In genomic region chr5:109656829-109657228, GRCh38 we compare ENCODE assay signal across 8 cellular contexts. TPM values are rescaled to one million over a fixed set of nuclear protein-coding genes. Genes with fewer than 3 reads are reported as not detected.
A peak's percentile ranks its signal among the peaks of the same experiment; 100 is the strongest.
DNase-seq lines count a peak whose midpoint lies in the region; ATAC-seq and TF ChIP-seq lines count a peak whose summit lies in the region.

No MANE protein-coding gene starts in this region.

- no peaks in the 10 kb centered on the region for H3K9me3 ChIP-seq in RWPE2 (ENCODE audit: severe bottlenecking)
- H3K9me3 ChIP-seq in adipocyte (ENCODE audit: control insufficient read depth, low read length): no peaks in the 10 kb centered on the region

- H3K9ac ChIP-seq in adipocyte (ENCODE audit: low read length): no peak overlapping the region

- H3K27ac ChIP-seq in RWPE2 (ENCODE audit: poor library complexity, severe bottlenecking): peak overlapping the region; percentile 22

- DNase-seq in GM12865 (ENCODE audit: low read depth) (peak; percentile 37), RWPE2 (ENCODE audit: low spot score) (peak; percentile 73), adipocyte (ENCODE audit: low read depth) (peak; percentile 83), iris pigment epithelial cell (ENCODE audit: low read depth) (peak; percentile 79), NCI-H774 (lab: John Stamatoyannopoulos, UW) (no peak), H7 (no peak), NCI-H2081 (lab: John Stamatoyannopoulos, UW) (no peak)
- DNase-seq in stimulated activated CD8-positive, alpha-beta memory T cell treated with anti-CD3 and anti-CD28 coated beads, Interleukin-2, amount 100 ng/mL, for 48 hours (ENCODE audit: low read depth in 2 of 2): peak; percentile 6 to 10

- TF ChIP-seq CTCF in GM12865 (IDR thresholded peaks at IDR 0.05; ENCODE audit: insufficient read depth, low read depth, low read length, missing control alignments) (no peak), RWPE2 (IDR thresholded peaks at IDR 0.05; ENCODE audit: poor library complexity, severe bottlenecking) (no peak)

- peaks cover 33% of the 10 kb centered on the region for H3K4me1 ChIP-seq in RWPE2 (ENCODE audit: insufficient read depth, poor library complexity, severe bottlenecking)
- H3K4me1 ChIP-seq in adipocyte (ENCODE audit: control insufficient read depth, insufficient read depth, low read length): no peaks in the 10 kb centered on the region

- H3K4me3 ChIP-seq in GM12865 (ENCODE audit: low read depth, low read length): no peak overlapping the region
- no peak overlapping the region for H3K4me3 ChIP-seq in RWPE2 (ENCODE audit: severe bottlenecking)
- H3K4me3 ChIP-seq in adipocyte (ENCODE audit: low read length): no peak overlapping the region
- H3K4me3 ChIP-seq in H7 (ENCODE audit: insufficient read depth, low read depth, low read length): no peak overlapping the region

- H3K36me3 ChIP-seq in RWPE2 (ENCODE audit: low read depth) (no peaks in the 10 kb centered on the region), adipocyte (ENCODE audit: control insufficient read depth, insufficient read depth, low read length, severe bottlenecking) (no peaks in the 10 kb centered on the region), H7 (replicated peaks; ENCODE audit: control insufficient read depth, insufficient read depth, low read length) (no peaks in the 10 kb centered on the region)

- no peaks in the 10 kb centered on the region for H3K27me3 ChIP-seq in RWPE2 (ENCODE audit: insufficient read depth, poor library complexity, severe bottlenecking)
- no peaks in the 10 kb centered on the region for H3K27me3 ChIP-seq in adipocyte (replicated peaks; ENCODE audit: control insufficient read depth, insufficient read depth, low read length)
- H3K27me3 ChIP-seq in H7 (ENCODE audit: control insufficient read depth, insufficient read depth, low read length): no peaks in the 10 kb centered on the region

- ATAC-seq in RWPE2 (ENCODE audit: low read depth): peak; percentile 93

RNA-seq across cellular contexts. Expression of gene MAN2A1, which starts 32.9 kb away (rescaled TPM):
- 53.5 and 70.3 TPM in 2 replicates for total RNA-seq in H7 (2014; rRNA removed; shearing (Covaris generic))

Comparison
In these comparisons a context has a peak if more than half of its experiments do, and no peak if none do; other contexts are left out.
1. DNase-seq: peak in GM12865 (single experiment), RWPE2 (single experiment), adipocyte (single experiment), iris pigment epithelial cell (single experiment) and stimulated activated CD8-positive, alpha-beta memory T cell treated with anti-CD3 and anti-CD28 coated beads, Interleukin-2, amount 100 ng/mL, for 48 hours (2 of 2); none in NCI-H774 (single experiment), H7 (single experiment) and NCI-H2081 (0 of 2).